ENCODE assay signal across 35 cellular contexts in genomic region chr18:59303006-59303405, GRCh38. TPM values are rescaled to one million over a fixed set of nuclear protein-coding genes. Genes with fewer than 3 reads are reported as not detected.
"Had no signal": no experiment of that assay in that cellular context is flagged by ENCODE, and none has a peak within 500 bp of the region (broad histone marks: within the 10 kb centered on the region; RNA-seq: fewer than 3 reads in every experiment).

No MANE protein-coding gene starts in this region.

- H3K4me3 Mint-ChIP-seq: activated CD8-positive, alpha-beta T cell treated with anti-CD3 and anti-CD28 coated beads for 36 hours; activated naive CD8-positive, alpha-beta T cell treated with anti-CD3 and anti-CD28 coated beads for 36 hours; activated T-cell treated with anti-CD3 and anti-CD28 coated beads, Interleukin-2, amount 50 U/mL, for 72 hours; activated T-helper 17 cell treated with anti-CD3 and anti-CD28 coated beads, Interleukin-2, amount 50 U/mL, for 72 hours; central memory CD8-positive, alpha-beta T cell; WTC11 had no signal

- H3K36me3 Mint-ChIP-seq: activated naive CD8-positive, alpha-beta T cell treated with anti-CD3 and anti-CD28 coated beads for 36 hours; WTC11 had no signal

- DNase-seq: activated CD4-positive, alpha-beta T cell treated with anti-CD3 and anti-CD28 coated beads for 4 hours; activated CD4-positive, alpha-beta T cell treated with anti-CD3 and anti-CD28 coated beads, Interleukin-2, amount 50 U/mL, for 4 hours; activated CD8-positive, alpha-beta T cell treated with anti-CD3 and anti-CD28 coated beads for 36 hours; activated effector memory CD4-positive, alpha-beta T cell treated with anti-CD3 and anti-CD28 coated beads, Interleukin-2, amount 50 U/mL, for 16 hours; activated naive CD4-positive, alpha-beta T cell; activated naive CD4-positive, alpha-beta T cell treated with anti-CD3 and anti-CD28 coated beads, Interleukin-2, amount 50 U/mL, for 16 hours; activated naive CD8-positive, alpha-beta T cell treated with anti-CD3 and anti-CD28 coated beads for 36 hours; activated T-cell treated with anti-CD3 and anti-CD28 coated beads, Interleukin-2, amount 50 U/mL, for 1 hour; activated T-cell treated with anti-CD3 and anti-CD28 coated beads, Interleukin-2, amount 50 U/mL, for 72 hours; amygdala; colonic mucosa; NCI-H1105; NCI-H1417 treated with DMSO at 0.1 percent for 48 hours; NCI-H187 treated with DMSO at 0.1 percent for 48 hours; NCI-H2081; NCI-H345; NCI-H510A; NCI-H774; SHP77; SJCRH30; T1000 had no signal

- H3K4me1 Mint-ChIP-seq: activated naive CD8-positive, alpha-beta T cell treated with anti-CD3 and anti-CD28 coated beads for 36 hours; activated T-helper 17 cell treated with anti-CD3 and anti-CD28 coated beads, Interleukin-2, amount 50 U/mL, for 72 hours; central memory CD8-positive, alpha-beta T cell; WTC11 had no signal

- H3K9me3 Mint-ChIP-seq: activated CD8-positive, alpha-beta T cell treated with anti-CD3 and anti-CD28 coated beads for 36 hours; activated naive CD8-positive, alpha-beta T cell treated with anti-CD3 and anti-CD28 coated beads for 36 hours; activated T-cell treated with anti-CD3 and anti-CD28 coated beads, Interleukin-2, amount 50 U/mL, for 72 hours; activated T-helper 17 cell treated with anti-CD3 and anti-CD28 coated beads, Interleukin-2, amount 50 U/mL, for 72 hours; central memory CD8-positive, alpha-beta T cell; WTC11 had no signal

- H3K27ac Mint-ChIP-seq: activated CD8-positive, alpha-beta T cell treated with anti-CD3 and anti-CD28 coated beads for 36 hours; activated naive CD8-positive, alpha-beta T cell treated with anti-CD3 and anti-CD28 coated beads for 36 hours; activated T-cell treated with anti-CD3 and anti-CD28 coated beads, Interleukin-2, amount 50 U/mL, for 72 hours; activated T-helper 17 cell treated with anti-CD3 and anti-CD28 coated beads, Interleukin-2, amount 50 U/mL, for 72 hours; WTC11 had no signal

- ATAC-seq: activated CD4-positive, CD25-positive, alpha-beta regulatory T cell treated with anti-CD3 and anti-CD28 coated beads, Interleukin-2, amount 50 U/mL, for 24 hours; activated CD8-positive, alpha-beta T cell treated with anti-CD3 and anti-CD28 coated beads for 36 hours; activated T-cell treated with anti-CD3 and anti-CD28 coated beads, Interleukin-2, amount 50 U/mL, for 72 hours; activated T-helper 17 cell treated with anti-CD3 and anti-CD28 coated beads, Interleukin-2, amount 50 U/mL, for 72 hours; K562; Panc1; WTC11 had no signal

RNA-seq across cellular contexts. Expression of gene CPLX4, which starts 15.4 kb away (rescaled TPM):
- total RNA-seq: activated CD8-positive, alpha-beta memory T cell treated with anti-CD3 and anti-CD28 coated beads for 36 hours; activated CD8-positive, alpha-beta T cell treated with anti-CD3 and anti-CD28 coated beads for 36 hours; activated naive CD8-positive, alpha-beta T cell treated with anti-CD3 and anti-CD28 coated beads for 36 hours; activated T-cell treated with anti-CD3 and anti-CD28 coated beads, Interleukin-2, amount 50 U/mL, for 72 hours; activated T-helper 17 cell treated with anti-CD3 and anti-CD28 coated beads, Interleukin-2, amount 50 U/mL, for 72 hours; ascending aorta; cardiac muscle cell; chondrocyte; colonic mucosa; K562; M059J; RPMI7951; SJCRH30; T-helper 1 cell treated with Interleukin-12 subunit alpha and Interleukin-12 subunit beta and Interleukin-4 antibody, amounts not matched to agents 30 ng/mL and 1 ng/mL, for 36 hours; T-helper 2 cell treated with Interferon-gamma antibody and Interleukin-4, amounts not matched to agents 100 ng/mL and 5 ng/mL, for 36 hours; WTC11 had no signal

RNA-seq across cellular contexts. Expression of gene RAX, which starts 29.8 kb away (rescaled TPM):
- total RNA-seq: activated CD8-positive, alpha-beta memory T cell treated with anti-CD3 and anti-CD28 coated beads for 36 hours; activated CD8-positive, alpha-beta T cell treated with anti-CD3 and anti-CD28 coated beads for 36 hours; activated naive CD8-positive, alpha-beta T cell treated with anti-CD3 and anti-CD28 coated beads for 36 hours; activated T-cell treated with anti-CD3 and anti-CD28 coated beads, Interleukin-2, amount 50 U/mL, for 72 hours; ascending aorta; chondrocyte; colonic mucosa; K562; M059J; RPMI7951; SJCRH30; T-helper 1 cell treated with Interleukin-12 subunit alpha and Interleukin-12 subunit beta and Interleukin-4 antibody, amounts not matched to agents 30 ng/mL and 1 ng/mL, for 36 hours; T-helper 2 cell treated with Interferon-gamma antibody and Interleukin-4, amounts not matched to agents 100 ng/mL and 5 ng/mL, for 36 hours had no signal
